Comparison of ENCODE assay signal across 16 cellular contexts in the genomic region with DNA sequence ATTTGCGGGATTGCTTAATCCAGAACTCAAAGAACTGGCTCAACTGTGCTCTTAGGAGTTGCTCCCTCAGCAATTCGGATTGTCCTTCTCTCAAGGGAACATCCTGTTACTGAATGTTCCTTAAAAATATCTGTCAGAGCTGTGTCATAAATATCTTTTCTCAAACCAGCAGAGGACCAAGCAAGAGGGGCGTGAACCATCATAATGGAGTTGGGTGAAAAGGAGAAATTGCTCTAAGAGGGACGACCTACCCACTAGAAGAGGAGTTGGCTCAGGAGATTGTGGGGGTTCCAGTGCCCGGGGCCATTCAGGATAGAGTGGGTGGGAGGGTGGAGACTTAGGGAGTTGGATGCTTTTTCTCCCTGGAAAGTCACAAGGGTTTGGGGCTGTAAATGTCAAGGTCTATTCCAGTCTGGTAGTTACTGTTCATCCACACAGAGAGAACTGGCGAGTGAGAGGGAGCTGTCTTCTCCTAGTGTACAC. TPM values are rescaled to one million over a fixed set of nuclear protein-coding genes. Genes with fewer than 3 reads are reported as not detected.
DNase-seq lines count a peak whose midpoint lies in the region; ATAC-seq and TF ChIP-seq lines count a peak whose summit lies in the region.
"Had no signal": no experiment of that assay in that cellular context is flagged by ENCODE, and none has a peak within 500 bp of the region (broad histone marks: within the 10 kb centered on the region; RNA-seq: fewer than 3 reads in every experiment).

No MANE protein-coding gene starts in this region.

- H3K9me3 ChIP-seq in right atrium auricular region (no peaks in the 10 kb centered on the region), gastrocnemius medialis (no peaks in the 10 kb centered on the region), aorta (ENCODE audit: control insufficient read depth, low read length) (no peaks in the 10 kb centered on the region), T-helper 17 cell (ENCODE audit: control insufficient read depth, low read length, poor library complexity, severe bottlenecking) (no peaks in the 10 kb centered on the region)

- no peak overlapping the region for H3K4me3 Mint-ChIP-seq in T-helper 17 cell
- H3K4me3 Mint-ChIP-seq in activated CD8-positive, alpha-beta T cell treated with anti-CD3 and anti-CD28 coated beads, Interleukin-2, amount 10 ng/mL, durations not matched to agents 7 days and 5 days: no peak overlapping the region
- H3K4me3 Mint-ChIP-seq: naive thymus-derived CD8-positive, alpha-beta T cell had no signal

- TF ChIP-seq CTCF in coronary artery (IDR thresholded peaks at IDR 0.05): no peak
- TF ChIP-seq CTCF in right atrium auricular region (IDR thresholded peaks at IDR 0.05): no peak
- no peak for TF ChIP-seq CTCF in gastrocnemius medialis (IDR thresholded peaks at IDR 0.05 in 4 of 5, conservative IDR thresholded peaks at IDR 0.05 in 1 of 5)

- H3K9me3 Mint-ChIP-seq in activated CD8-positive, alpha-beta T cell treated with anti-CD3 and anti-CD28 coated beads, Interleukin-2, amount 10 ng/mL, durations not matched to agents 7 days and 5 days (ENCODE audit: insufficient read depth): no peaks in the 10 kb centered on the region
- H3K9me3 Mint-ChIP-seq: naive thymus-derived CD8-positive, alpha-beta T cell had no signal

- CTCF ChIA-PET in activated CD8-positive, alpha-beta T cell treated with anti-CD3 and anti-CD28 coated beads, Interleukin-2, amount 10 ng/mL, durations not matched to agents 7 days and 5 days (lab: Charles Lee): interaction anchor here (2.2 kb wide), 1 partner anchor 9 kb away, joined by 5 read pairs; no protein-coding TSS in a partner anchor

- ATAC-seq in gastrocnemius medialis (peak; percentile 87 to 91), aorta (ENCODE audit: low FRiP score) (peak; percentile 59), T-helper 17 cell (no peak)
- ATAC-seq in activated CD8-positive, alpha-beta T cell treated with anti-CD3 and anti-CD28 coated beads, Interleukin-2, amount 10 ng/mL, durations not matched to agents 7 days and 5 days: no peak
- ATAC-seq: naive thymus-derived CD8-positive, alpha-beta T cell had no signal

- peak overlapping the region; percentile 30 for H3K4me3 ChIP-seq in coronary artery
- no peak overlapping the region for H3K4me3 ChIP-seq in right atrium auricular region
- H3K4me3 ChIP-seq in gastrocnemius medialis: no peak overlapping the region
- no peak overlapping the region for H3K4me3 ChIP-seq in aorta (ENCODE audit: low read length in 2 of 2)

- in situ Hi-C loops in gastrocnemius medialis (cut with MboI; ENCODE audit: low sequenced_read_pairs in 4 of 4): no loop called here

- H3K27me3 Mint-ChIP-seq in T-helper 17 cell: peaks cover 41% of the 10 kb centered on the region
- H3K27me3 Mint-ChIP-seq in activated CD8-positive, alpha-beta T cell treated with anti-CD3 and anti-CD28 coated beads, Interleukin-2, amount 10 ng/mL, durations not matched to agents 7 days and 5 days (ENCODE audit: low read depth): peaks cover 18% of the 10 kb centered on the region

- H3K36me3 ChIP-seq in right atrium auricular region (no peaks in the 10 kb centered on the region), gastrocnemius medialis (no peaks in the 10 kb centered on the region), aorta (ENCODE audit: control insufficient read depth in 1 of 2, insufficient read depth in 2 of 2, low read length in 1 of 2) (no peaks in the 10 kb centered on the region)

- H3K4me1 Mint-ChIP-seq in T-helper 17 cell: no peaks in the 10 kb centered on the region
- H3K4me1 Mint-ChIP-seq in activated CD8-positive, alpha-beta T cell treated with anti-CD3 and anti-CD28 coated beads, Interleukin-2, amount 10 ng/mL, durations not matched to agents 7 days and 5 days (ENCODE audit: low read depth): no peaks in the 10 kb centered on the region
- H3K4me1 Mint-ChIP-seq: naive thymus-derived CD8-positive, alpha-beta T cell had no signal

- H3K27ac ChIP-seq in coronary artery (peak overlapping the region; percentile 72 to 87), right atrium auricular region (peak overlapping the region; percentile 61 to 72), gastrocnemius medialis (peak overlapping the region; percentile 59 to 77 (median 66)), aorta (ENCODE audit: low read depth in 1 of 2, low read length in 2 of 2) (peak overlapping the region in 1 of 2 donors; percentile 30)

- intact Hi-C loops in gastrocnemius medialis (cut with DNase I; ENCODE audit: low total_unique reads) (no loop called here), aorta (cut with DNase I) (loop anchor here in 1 of 2 donors (10.0 kb wide), 1 partner anchor 53 kb away; no protein-coding TSS in a partner anchor)

- 62 to 80% methylated on average over 6 of the region's 6 CpGs for WGBS in aorta, 2 donors

- no peak overlapping the region for H3K27ac Mint-ChIP-seq in T-helper 17 cell
- no peak overlapping the region for H3K27ac Mint-ChIP-seq in activated CD8-positive, alpha-beta T cell treated with anti-CD3 and anti-CD28 coated beads, Interleukin-2, amount 10 ng/mL, durations not matched to agents 7 days and 5 days
- H3K27ac Mint-ChIP-seq: naive thymus-derived CD8-positive, alpha-beta T cell had no signal

- peak in 1 of 2 donors; percentile 27 for TF ChIP-seq POLR2A in gastrocnemius medialis (IDR thresholded peaks at IDR 0.05)

- POLR2A ChIA-PET in activated CD8-positive, alpha-beta T cell treated with anti-CD3 and anti-CD28 coated beads, Interleukin-2, amount 10 ng/mL, durations not matched to agents 7 days and 5 days (lab: Charles Lee): no interaction called here

- H3K27me3 ChIP-seq in right atrium auricular region (no peaks in the 10 kb centered on the region), gastrocnemius medialis (no peaks in the 10 kb centered on the region), aorta (ENCODE audit: control insufficient read depth in 1 of 2, insufficient read depth in 2 of 2, low read length in 1 of 2) (no peaks in the 10 kb centered on the region)

- DNase-seq in coronary artery (ENCODE audit: low spot score) (no peak), right atrium auricular region (ENCODE audit: low spot score) (no peak), gastrocnemius medialis (peak; percentile 22 to 31), aorta (no peak), T-helper 17 cell (no peak), iPS-NIHi11 (ENCODE audit: low spot score) (no peak)
- no peak for DNase-seq in activated CD8-positive, alpha-beta T cell treated with anti-CD3 and anti-CD28 coated beads, Interleukin-2, amount 10 ng/mL, durations not matched to agents 7 days and 5 days
- DNase-seq: activated T-cell treated with anti-CD3 and anti-CD28 coated beads for 4 hours; AML-193; amygdala; EL; naive thymus-derived CD8-positive, alpha-beta T cell; NCI-H446; NK-92 treated with Interleukin-12 subunit alpha and Interleukin-12 subunit beta, amount 100 ng/mL, for 24 hours; posterior cingulate gyrus; stimulated activated CD4-positive, alpha-beta T cell treated with anti-CD3 and anti-CD28 coated beads, Interleukin-12 subunit alpha, Interleukin-12 subunit beta, amount 100 ng/mL, for 4 hours had no signal

- peaks cover 0 to 27% of the 10 kb centered on the region in 2 donors for H3K4me1 ChIP-seq in right atrium auricular region
- H3K4me1 ChIP-seq in gastrocnemius medialis: peaks cover 3 to 24% of the 10 kb centered on the region in 2 donors
- H3K4me1 ChIP-seq in aorta (ENCODE audit: control insufficient read depth in 1 of 2, insufficient read depth in 2 of 2, low read length in 2 of 2): peaks cover 0 to 7% of the 10 kb centered on the region in 2 donors

- no peaks in the 10 kb centered on the region for H3K36me3 Mint-ChIP-seq in T-helper 17 cell (ENCODE audit: low read depth)
- no peaks in the 10 kb centered on the region for H3K36me3 Mint-ChIP-seq in activated CD8-positive, alpha-beta T cell treated with anti-CD3 and anti-CD28 coated beads, Interleukin-2, amount 10 ng/mL, durations not matched to agents 7 days and 5 days (ENCODE audit: low read depth)
- H3K36me3 Mint-ChIP-seq: naive thymus-derived CD8-positive, alpha-beta T cell had no signal

RNA-seq across cellular contexts. Expression of a gene that starts 59.5 kb away (rescaled TPM):
- total RNA-seq in right atrium auricular region (10 to 100 TPM in 1 of 2 donors, 1 to 10 TPM in 1; 4.9 to 13.7 TPM), gastrocnemius medialis (1 to 10 TPM; 2.4 to 5.7 (median 3.7) TPM), aorta (10 to 100 TPM; 29.7 to 61.3 TPM), T-helper 17 cell (under 1 TPM; 0.12 to 0.13 TPM)
- polyA plus RNA-seq in aorta: 10 to 100 TPM in 1 of 2 donors, 1 to 10 TPM in 1; 9.6 to 18.8 TPM
- total RNA-seq in activated CD8-positive, alpha-beta T cell treated with anti-CD3 and anti-CD28 coated beads, Interleukin-2, amount 10 ng/mL, durations not matched to agents 7 days and 5 days: under 1 TPM; 0.10 to 0.21 TPM
- polyA plus RNA-seq: naive thymus-derived CD8-positive, alpha-beta T cell had no signal

Comparison
In these comparisons a context has a peak if more than half of its experiments do, and no peak if none do; other contexts are left out.
1. DNase-seq: peak in gastrocnemius medialis (2 of 2); none in coronary artery (single experiment), right atrium auricular region (single experiment), aorta (0 of 2), T-helper 17 cell (0 of 3), activated CD8-positive, alpha-beta T cell treated with anti-CD3 and anti-CD28 coated beads, Interleukin-2, amount 10 ng/mL, durations not matched to agents 7 days and 5 days (single experiment) and iPS-NIHi11 (single experiment).
2. ATAC-seq: peak in gastrocnemius medialis (2 of 2) and aorta (single experiment); none in T-helper 17 cell (single experiment) and activated CD8-positive, alpha-beta T cell treated with anti-CD3 and anti-CD28 coated beads, Interleukin-2, amount 10 ng/mL, durations not matched to agents 7 days and 5 days (single experiment).